8 cellular contexts compared by ENCODE assay signal in genomic region chr10:124697837-124698559, GRCh38.
DNase-seq lines count a peak whose midpoint lies in the region; ATAC-seq, FAIRE-seq and TF ChIP-seq lines count a peak whose summit lies in the region.

No MANE protein-coding gene starts in this region.

- FAIRE-seq in RCC 7860 (lab: Jason Lieb, UNC), result no peak

- no peak overlapping the region for H3K27ac ChIP-seq in 22Rv1

- no peak for ATAC-seq in GM18867 (IDR thresholded peaks at IDR 0.05; ENCODE audit: unreplicated experiment)

- peak; percentile 31 for TF ChIP-seq POLR2A in GM19099 (IDR thresholded peaks at IDR 0.05; ENCODE audit: extremely low read depth, insufficient read length, low read depth)

- DNase-seq in activated CD4-positive, alpha-beta T cell treated with anti-CD3 and anti-CD28 coated beads, Interleukin-2, amount 50 U/mL, for 48 hours, result peak; percentile 53 to 55
- peak; percentile 14 for DNase-seq in kidney tubule cell (ENCODE audit: low spot score)
- no peak for DNase-seq in RCC 7860 (ENCODE audit: low spot score)
- no peak for DNase-seq in NOMO-1 treated with DMSO at 0.1 percent for 48 hours (lab: John Stamatoyannopoulos, UW; ENCODE audit: unreplicated experiment)
- no peak for DNase-seq in islet precursor cell

- peak; percentile 14; the same call in 1 of the 2 replicates for TF ChIP-seq CTCF in 22Rv1 (IDR thresholded peaks at IDR 0.05)

Comparison
In these comparisons a context has a peak if more than half of its experiments do, and no peak if none do; other contexts are left out.
1. DNase-seq: peak in activated CD4-positive, alpha-beta T cell treated with anti-CD3 and anti-CD28 coated beads, Interleukin-2, amount 50 U/mL, for 48 hours (2 of 2) and kidney tubule cell (single experiment); none in RCC 7860 (single experiment), NOMO-1 treated with DMSO at 0.1 percent for 48 hours (single experiment) and islet precursor cell (single experiment).